12 cellular contexts compared by ENCODE assay signal in genomic region chr17:40534431-40535189, GRCh38. TPM values are rescaled to one million over a fixed set of nuclear protein-coding genes. Genes with fewer than 3 reads are reported as not detected.
DNase-seq lines count a peak whose midpoint lies in the region; ATAC-seq and TF ChIP-seq lines count a peak whose summit lies in the region.
"Had no signal": no experiment of that assay in that cellular context is flagged by ENCODE, and none has a peak within 500 bp of the region (broad histone marks: within the 10 kb centered on the region; RNA-seq: fewer than 3 reads in every experiment).

No MANE protein-coding gene starts in this region.

- H3K9me3 ChIP-seq in mammary epithelial cell (replicated peaks; ENCODE audit: insufficient read depth, low read length) (no peaks in the 10 kb centered on the region), lower lobe of right lung (no peaks in the 10 kb centered on the region), thymus (ENCODE audit: control insufficient read depth) (no peaks in the 10 kb centered on the region)

- no peak for ATAC-seq in activated naive CD8-positive, alpha-beta T cell treated with anti-CD3 and anti-CD28 coated beads, Interleukin-2, amount 50 U/mL, for 24 hours
- ATAC-seq in lower lobe of right lung = no peak

- no peaks in the 10 kb centered on the region for H4K20me1 ChIP-seq in mammary epithelial cell (ENCODE audit: insufficient read depth, low read length)

- H3K36me3 Mint-ChIP-seq in MCF 10A (ENCODE audit: insufficient read depth, unreplicated experiment) = peaks cover 7% of the 10 kb centered on the region
- H3K36me3 Mint-ChIP-seq in activated naive CD8-positive, alpha-beta T cell treated with anti-CD3 and anti-CD28 coated beads, Interleukin-2, amount 50 U/mL, for 24 hours (ENCODE audit: low read depth) = no peaks in the 10 kb centered on the region

- H3K9me3 Mint-ChIP-seq in MCF 10A (ENCODE audit: unreplicated experiment) = no peaks in the 10 kb centered on the region
- no peaks in the 10 kb centered on the region for H3K9me3 Mint-ChIP-seq in activated naive CD8-positive, alpha-beta T cell treated with anti-CD3 and anti-CD28 coated beads, Interleukin-2, amount 50 U/mL, for 24 hours

- TF ChIP-seq CTCF in MCF 10A (IDR thresholded peaks at IDR 0.05; ENCODE audit: unreplicated experiment) (no peak), mammary epithelial cell (conservative IDR thresholded peaks at IDR 0.05 in 1 of 2, IDR thresholded peaks at IDR 0.05 in 1 of 2; ENCODE audit: extremely low read depth in 1 of 2, insufficient read depth in 1 of 2, low read depth in 1 of 2, low read length in 2 of 2) (no peak), lower lobe of right lung (IDR thresholded peaks at IDR 0.05) (no peak)

- H3K27me3 ChIP-seq in mammary epithelial cell (ENCODE audit: insufficient read depth, low read length) (no peaks in the 10 kb centered on the region), lower lobe of right lung (ENCODE audit: low read depth) (no peaks in the 10 kb centered on the region), thymus (ENCODE audit: control insufficient read depth, insufficient read depth) (no peaks in the 10 kb centered on the region)

- DNase-seq in MCF 10A (ENCODE audit: unreplicated experiment) = no peak
- no peak for DNase-seq in mammary epithelial cell
- DNase-seq in activated naive CD8-positive, alpha-beta T cell treated with anti-CD3 and anti-CD28 coated beads, Interleukin-2, amount 50 U/mL, for 24 hours = no peak
- DNase-seq in lower lobe of right lung = no peak
- no peak for DNase-seq in NCI-H345 (lab: John Stamatoyannopoulos, UW)
- no peak for DNase-seq in NCI-H446 treated with DMSO at 0.1 percent for 48 hours (lab: John Stamatoyannopoulos, UW)
- DNase-seq in dermis blood vessel endothelial cell = no peak
- DNase-seq: activated gamma-delta T cell, MM.1S, T-helper 9 cell had no signal

- no peak overlapping the region for H3K9ac ChIP-seq in mammary epithelial cell (ENCODE audit: insufficient read depth, low read length)

- H3K4me3 Mint-ChIP-seq in MCF 10A (ENCODE audit: unreplicated experiment) = no peak overlapping the region
- peak overlapping the region; percentile 7 for H3K4me3 Mint-ChIP-seq in activated naive CD8-positive, alpha-beta T cell treated with anti-CD3 and anti-CD28 coated beads, Interleukin-2, amount 50 U/mL, for 24 hours

- CTCF ChIA-PET in MCF 10A (lab: Yijun Ruan, JAX) = interaction anchor here (0.5 to 9.8 kb wide), 17 partner anchors 11 to 177 kb away, joined by 3 to 97 read pairs (median 9); partner anchors contain the start of gene TNS4
- CTCF ChIA-PET in mammary epithelial cell (lab: Charles Lee; ENCODE audit: low non-redundant PET) = no interaction called here

- BruUV-seq in MCF 10A (replicated peaks; lab: Mats Ljungman, UMichigan) = no TSS peak
- BruUV-seq in mammary epithelial cell (replicated peaks; lab: Mats Ljungman, UMichigan) = no TSS peak

- no peaks in the 10 kb centered on the region for H3K79me2 ChIP-seq in mammary epithelial cell (ENCODE audit: insufficient read depth, low read length)

- H3K27me3 Mint-ChIP-seq in MCF 10A (ENCODE audit: insufficient read depth, unreplicated experiment) = no peaks in the 10 kb centered on the region
- H3K27me3 Mint-ChIP-seq in activated naive CD8-positive, alpha-beta T cell treated with anti-CD3 and anti-CD28 coated beads, Interleukin-2, amount 50 U/mL, for 24 hours = no peaks in the 10 kb centered on the region

- H3K4me1 Mint-ChIP-seq in MCF 10A (ENCODE audit: insufficient read depth, unreplicated experiment) = peaks cover 51% of the 10 kb centered on the region
- H3K4me1 Mint-ChIP-seq in activated naive CD8-positive, alpha-beta T cell treated with anti-CD3 and anti-CD28 coated beads, Interleukin-2, amount 50 U/mL, for 24 hours = peaks cover 96% of the 10 kb centered on the region

- dilution Hi-C loops in mammary epithelial cell (cut with HindIII; ENCODE audit: low sequenced_read_pairs) = loop anchor here (5.0 kb wide), 3 partner anchors 48 to 357 kb away; partner anchors contain the start of genes RAPGEFL1 and TOP2A

- no peak overlapping the region for H3K4me2 ChIP-seq in mammary epithelial cell (ENCODE audit: insufficient read depth, low read depth, low read length)

- H3K36me3 ChIP-seq in mammary epithelial cell (ENCODE audit: insufficient read depth, low read length) (no peaks in the 10 kb centered on the region), lower lobe of right lung (no peaks in the 10 kb centered on the region), thymus (ENCODE audit: control insufficient read depth, insufficient read depth) (no peaks in the 10 kb centered on the region)

- H2AFZ ChIP-seq in mammary epithelial cell (ENCODE audit: low read depth, low read length) = no peak overlapping the region

- H3K4me3 ChIP-seq in mammary epithelial cell (replicated peaks in 1 of 3; ENCODE audit: insufficient read depth in 1 of 3, low read depth in 2 of 3, low read length in 3 of 3) (no peak overlapping the region), lower lobe of right lung (no peak overlapping the region), thymus (ENCODE audit: low read length) (no peak overlapping the region)

- POLR2A ChIA-PET in MCF 10A (lab: Yijun Ruan, JAX) = interaction anchor here (0.8 to 13.6 kb wide), 7 partner anchors 11 to 117 kb away, joined by 3 to 472 read pairs (median 25); partner anchors contain the start of genes TNS4 and TOP2A

- H3K4me1 ChIP-seq in mammary epithelial cell (ENCODE audit: insufficient read depth, low read length) (peaks cover 68% of the 10 kb centered on the region), lower lobe of right lung (peaks cover 76% of the 10 kb centered on the region), thymus (ENCODE audit: control insufficient read depth, insufficient read depth, low read length) (peaks cover 57% of the 10 kb centered on the region)

- in situ Hi-C loops in mammary epithelial cell (cut with MboI; ENCODE audit: low sequenced_read_pairs in 2 of 2) = loop anchor here (5.0 kb wide), 1 partner anchor 42 kb away; no protein-coding TSS in a partner anchor

- intact Hi-C loops in MCF 10A (cut with micrococcal nuclease) = no loop called here
- intact Hi-C loops in mammary epithelial cell (cut with micrococcal nuclease) = no loop called here
- intact Hi-C loops in lower lobe of right lung (cut with DNase I) = no loop called here

- WGBS in mammary epithelial cell (ENCODE audit: low coverage, missing lambda C conversion rate) = 86% methylated on average over 7 of the region's 11 CpGs
- WGBS in thymus = 93% methylated on average over 11 of the region's 11 CpGs

- peak overlapping the region; percentile 53 for H3K27ac Mint-ChIP-seq in MCF 10A (ENCODE audit: low read depth, unreplicated experiment)
- H3K27ac Mint-ChIP-seq in activated naive CD8-positive, alpha-beta T cell treated with anti-CD3 and anti-CD28 coated beads, Interleukin-2, amount 50 U/mL, for 24 hours = peak overlapping the region; percentile 58

- H3K27ac ChIP-seq in mammary epithelial cell (ENCODE audit: insufficient read depth, low read depth, low read length) (no peak overlapping the region), lower lobe of right lung (peak overlapping the region; percentile 83), thymus (ENCODE audit: low read depth) (peak overlapping the region; percentile 3)

RNA-seq across cellular contexts. Expression of gene CCR7, which starts 30.7 kb away (rescaled TPM):
- total RNA-seq in MCF 10A (2022) = not detected in 2 replicates
- under 1 TPM in 1 of 2 donors, not detected in 1; 0.17 TPM for total RNA-seq in mammary epithelial cell
- polyA plus RNA-seq in mammary epithelial cell = 0.20 TPM
- polyA minus RNA-seq in mammary epithelial cell = not detected
- 2.2 TPM for total RNA-seq in lower lobe of right lung
- polyA plus RNA-seq in thymus = 102 TPM
- under 0.01 and 0.33 TPM in 2 replicates for total RNA-seq in dermis blood vessel endothelial cell

RNA-seq across cellular contexts. Expression of gene TNS4, which starts 33.2 kb away (rescaled TPM):
- 387 and 522 TPM in 2 replicates for total RNA-seq in MCF 10A (2022)
- 100 to 1,000 TPM; 170 to 608 TPM for total RNA-seq in mammary epithelial cell
- polyA plus RNA-seq in mammary epithelial cell = 120 TPM
- 1,186 TPM for polyA minus RNA-seq in mammary epithelial cell
- 0.68 TPM for total RNA-seq in lower lobe of right lung
- 24.8 TPM for polyA plus RNA-seq in thymus
- not detected in 2 replicates for total RNA-seq in dermis blood vessel endothelial cell
- total RNA-seq: temporal lobe had no signal

Comparison
In these comparisons a context has a peak if more than half of its experiments do, and no peak if none do; other contexts are left out.
1. RNA of gene TNS4, which starts 33.2 kb away (total RNA-seq): 170 to 608 TPM in mammary epithelial cell and 387 to 522 TPM in MCF 10A; 0.68 TPM in lower lobe of right lung (single experiment) and not detected in dermis blood vessel endothelial cell; every median in the first group is over 100 times any median in the second.